ENCODE assay signal across 12 cellular contexts in the genomic region with DNA sequence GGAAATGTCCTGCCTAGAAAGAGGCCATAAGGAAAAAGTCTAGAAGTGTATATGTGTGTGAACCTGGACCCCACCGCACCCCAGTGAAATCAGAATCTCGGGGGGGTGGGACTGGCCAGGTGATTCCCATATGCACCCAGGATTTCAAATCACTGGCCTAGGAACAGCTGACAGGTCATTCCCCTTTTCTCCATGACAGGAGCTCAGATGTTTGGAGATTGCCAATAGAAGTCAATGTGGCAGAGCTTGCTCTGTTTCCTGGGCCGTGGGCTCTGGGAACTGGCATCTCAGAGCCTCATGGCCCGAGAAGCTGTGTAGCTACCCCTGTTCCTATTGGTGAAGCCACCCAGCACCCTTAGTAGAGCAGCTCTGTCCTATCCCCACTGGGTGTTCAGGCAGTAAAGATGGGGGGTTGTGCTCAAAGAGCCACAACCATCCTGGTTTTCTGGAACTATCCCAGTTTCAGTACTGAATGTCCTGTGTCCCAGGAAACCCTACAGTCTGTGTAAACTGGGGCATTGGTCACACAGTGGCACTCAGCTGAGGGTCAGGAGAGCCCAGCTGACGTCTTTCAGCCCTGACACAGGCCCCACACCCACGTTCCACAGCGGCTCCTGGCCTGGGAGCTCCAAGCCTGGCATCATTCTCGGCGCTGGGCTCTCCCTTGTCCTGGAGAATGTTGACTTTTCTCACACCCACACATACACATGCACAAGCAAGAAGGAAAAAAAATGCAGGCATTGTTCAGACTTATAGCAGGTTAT. TPM values are rescaled to one million over a fixed set of nuclear protein-coding genes. Genes with fewer than 3 reads are reported as not detected.
DNase-seq lines count a peak whose midpoint lies in the region; ATAC-seq, FAIRE-seq and TF ChIP-seq lines count a peak whose summit lies in the region.
"Had no signal": no experiment of that assay in that cellular context is flagged by ENCODE, and none has a peak within 500 bp of the region (broad histone marks: within the 10 kb centered on the region; RNA-seq: fewer than 3 reads in every experiment).

No MANE protein-coding gene starts in this region.

- no peaks in the 10 kb centered on the region for H3K27me3 ChIP-seq in pancreas

- H3K4me1 ChIP-seq in pancreas = peaks cover 0 to 9% (median 4%) of the 10 kb centered on the region in 3 donors

- no peaks in the 10 kb centered on the region for H3K36me3 Mint-ChIP-seq in activated T-helper 1 cell treated with anti-CD3 and anti-CD28 coated beads, Interleukin-12 subunit alpha, Interleukin-12 subunit beta, Interleukin-2, Interleukin-4 antibody, amounts not matched to agents 30 ng/mL and 10 ng/mL and 1 ng/mL, durations not matched to agents 14 hours and 24 hours and 36 hours (ENCODE audit: low read depth)
- H3K36me3 Mint-ChIP-seq in activated T-helper 17 cell treated with anti-CD3 and anti-CD28 coated beads, Interleukin-2, amount 50 U/mL, for 72 hours (ENCODE audit: low read depth) = no peaks in the 10 kb centered on the region
- H3K36me3 Mint-ChIP-seq in activated T-cell treated with anti-CD3 and anti-CD28 coated beads, Interleukin-2, amount 50 U/mL, for 4 hours (ENCODE audit: insufficient read depth) = no peaks in the 10 kb centered on the region
- H3K36me3 Mint-ChIP-seq: CD8-positive, alpha-beta memory T cell had no signal

- H3K27me3 Mint-ChIP-seq in activated T-helper 1 cell treated with anti-CD3 and anti-CD28 coated beads, Interleukin-12 subunit alpha, Interleukin-12 subunit beta, Interleukin-2, Interleukin-4 antibody, amounts not matched to agents 30 ng/mL and 10 ng/mL and 1 ng/mL, durations not matched to agents 14 hours and 24 hours and 36 hours (ENCODE audit: insufficient read depth) = no peaks in the 10 kb centered on the region
- peaks cover 7% of the 10 kb centered on the region for H3K27me3 Mint-ChIP-seq in activated T-helper 17 cell treated with anti-CD3 and anti-CD28 coated beads, Interleukin-2, amount 50 U/mL, for 72 hours
- H3K27me3 Mint-ChIP-seq in activated T-cell treated with anti-CD3 and anti-CD28 coated beads, Interleukin-2, amount 50 U/mL, for 4 hours (ENCODE audit: low read depth) = peaks cover 6% of the 10 kb centered on the region

- H3K4me3 ChIP-seq in fibroblast of villous mesenchyme (ENCODE audit: low read depth, low read length) (no peak overlapping the region), pancreas (no peak overlapping the region)

- H3K4me1 Mint-ChIP-seq in activated T-helper 1 cell treated with anti-CD3 and anti-CD28 coated beads, Interleukin-12 subunit alpha, Interleukin-12 subunit beta, Interleukin-2, Interleukin-4 antibody, amounts not matched to agents 30 ng/mL and 10 ng/mL and 1 ng/mL, durations not matched to agents 14 hours and 24 hours and 36 hours (ENCODE audit: low read depth) = peaks cover 70% of the 10 kb centered on the region
- H3K4me1 Mint-ChIP-seq in activated T-helper 17 cell treated with anti-CD3 and anti-CD28 coated beads, Interleukin-2, amount 50 U/mL, for 72 hours = peaks cover 4% of the 10 kb centered on the region
- H3K4me1 Mint-ChIP-seq in activated T-cell treated with anti-CD3 and anti-CD28 coated beads, Interleukin-2, amount 50 U/mL, for 4 hours (ENCODE audit: low read depth) = peaks cover 8% of the 10 kb centered on the region
- H3K4me1 Mint-ChIP-seq: CD8-positive, alpha-beta memory T cell had no signal

- FAIRE-seq in pancreas (lab: Jason Lieb, UNC) = no peak

- TF ChIP-seq CTCF in fibroblast of villous mesenchyme (IDR thresholded peaks at IDR 0.05; ENCODE audit: insufficient read depth, low read depth, low read length) (no peak), pancreas (IDR thresholded peaks at IDR 0.05) (no peak)

- peak overlapping the region; percentile 29 for H3K27ac Mint-ChIP-seq in activated T-helper 1 cell treated with anti-CD3 and anti-CD28 coated beads, Interleukin-12 subunit alpha, Interleukin-12 subunit beta, Interleukin-2, Interleukin-4 antibody, amounts not matched to agents 30 ng/mL and 10 ng/mL and 1 ng/mL, durations not matched to agents 14 hours and 24 hours and 36 hours
- H3K27ac Mint-ChIP-seq in activated T-helper 17 cell treated with anti-CD3 and anti-CD28 coated beads, Interleukin-2, amount 50 U/mL, for 72 hours = no peak overlapping the region
- H3K27ac Mint-ChIP-seq: CD8-positive, alpha-beta memory T cell had no signal

- no peaks in the 10 kb centered on the region for H3K9me3 Mint-ChIP-seq in activated T-helper 1 cell treated with anti-CD3 and anti-CD28 coated beads, Interleukin-12 subunit alpha, Interleukin-12 subunit beta, Interleukin-2, Interleukin-4 antibody, amounts not matched to agents 30 ng/mL and 10 ng/mL and 1 ng/mL, durations not matched to agents 14 hours and 24 hours and 36 hours
- H3K9me3 Mint-ChIP-seq in activated T-helper 17 cell treated with anti-CD3 and anti-CD28 coated beads, Interleukin-2, amount 50 U/mL, for 72 hours = no peaks in the 10 kb centered on the region
- H3K9me3 Mint-ChIP-seq in activated T-cell treated with anti-CD3 and anti-CD28 coated beads, Interleukin-2, amount 50 U/mL, for 4 hours = no peaks in the 10 kb centered on the region
- H3K9me3 Mint-ChIP-seq: CD8-positive, alpha-beta memory T cell had no signal

- H3K36me3 ChIP-seq in pancreas = no peaks in the 10 kb centered on the region

- 51 to 56% methylated on average over 9 of the region's 9 CpGs for WGBS in pancreas, 2 donors

- H3K9me3 ChIP-seq in pancreas = no peaks in the 10 kb centered on the region

- ATAC-seq in pancreas (peak; percentile 73 to 86 (median 76)), HG03135 (IDR thresholded peaks at IDR 0.05; ENCODE audit: unreplicated experiment) (no peak)
- ATAC-seq in activated T-helper 17 cell treated with anti-CD3 and anti-CD28 coated beads, Interleukin-2, amount 50 U/mL, for 72 hours (replicated peaks) = no peak
- ATAC-seq in activated T-cell treated with anti-CD3 and anti-CD28 coated beads, Interleukin-2, amount 50 U/mL, for 4 hours = no peak

- H3K4me3 Mint-ChIP-seq in activated T-helper 1 cell treated with anti-CD3 and anti-CD28 coated beads, Interleukin-12 subunit alpha, Interleukin-12 subunit beta, Interleukin-2, Interleukin-4 antibody, amounts not matched to agents 30 ng/mL and 10 ng/mL and 1 ng/mL, durations not matched to agents 14 hours and 24 hours and 36 hours = no peak overlapping the region
- H3K4me3 Mint-ChIP-seq in activated T-helper 17 cell treated with anti-CD3 and anti-CD28 coated beads, Interleukin-2, amount 50 U/mL, for 72 hours = no peak overlapping the region
- H3K4me3 Mint-ChIP-seq in activated T-cell treated with anti-CD3 and anti-CD28 coated beads, Interleukin-2, amount 50 U/mL, for 4 hours = no peak overlapping the region
- H3K4me3 Mint-ChIP-seq: CD8-positive, alpha-beta memory T cell had no signal

- H3K27ac ChIP-seq in pancreas = peak overlapping the region in 3 of 4 donors; percentile 10 to 53 (median 37)

- DNase-seq in AG20443 (ENCODE audit: low spot score) = peak; percentile 43
- no peak for DNase-seq in activated T-helper 1 cell treated with anti-CD3 and anti-CD28 coated beads, Interleukin-12 subunit alpha, Interleukin-12 subunit beta, Interleukin-2, Interleukin-4 antibody, amounts not matched to agents 30 ng/mL and 10 ng/mL and 1 ng/mL, durations not matched to agents 14 hours and 24 hours and 36 hours (ENCODE audit: low spot score)
- peak; percentile 73 for DNase-seq in fibroblast of villous mesenchyme (ENCODE audit: low read depth)
- DNase-seq in pancreas = peak in 4 of 6 donors; percentile 28 to 78 (median 49)
- no peak for DNase-seq in occipital lobe (lab: John Stamatoyannopoulos, UW)
- DNase-seq in activated T-cell treated with anti-CD3 and anti-CD28 coated beads, Interleukin-2, amount 50 U/mL, for 4 hours = no peak
- DNase-seq: activated CD4-positive, alpha-beta T cell treated with anti-CD3 and anti-CD28 coated beads, Interleukin-2, amount 50 U/mL, for 4 hours; CD8-positive, alpha-beta memory T cell; effector CD8-positive, alpha-beta T cell; NCI-H1436 treated with DMSO at 0.1 percent for 48 hours had no signal

- intact Hi-C loops in activated T-helper 1 cell treated with anti-CD3 and anti-CD28 coated beads, Interleukin-12 subunit alpha, Interleukin-12 subunit beta, Interleukin-2, Interleukin-4 antibody, amounts not matched to agents 30 ng/mL and 10 ng/mL and 1 ng/mL, durations not matched to agents 14 hours and 24 hours and 36 hours (cut with micrococcal nuclease) = no loop called here
- intact Hi-C loops in pancreas (cut with DNase I) = no loop called here

RNA-seq across cellular contexts. Expression of a gene that starts 18.9 kb away (rescaled TPM):
- 141 and 152 TPM in 2 replicates for total RNA-seq in activated T-helper 1 cell treated with anti-CD3 and anti-CD28 coated beads, Interleukin-12 subunit alpha, Interleukin-12 subunit beta, Interleukin-2, Interleukin-4 antibody, amounts not matched to agents 30 ng/mL and 10 ng/mL and 1 ng/mL, durations not matched to agents 14 hours and 24 hours and 36 hours
- total RNA-seq in fibroblast of villous mesenchyme = not detected in 2 replicates
- 1 to 10 TPM in 1 of 6 donors, under 1 TPM in 2, not detected in 3; 0.75 to 1.3 (median 0.76) TPM for total RNA-seq in pancreas
- 1 to 10 TPM in 1 of 2 donors, under 1 TPM in 1; 0.28 to 1.3 TPM for polyA plus RNA-seq in pancreas
- 10 to 100 TPM; 10.6 to 32.4 TPM for total RNA-seq in activated T-helper 17 cell treated with anti-CD3 and anti-CD28 coated beads, Interleukin-2, amount 50 U/mL, for 72 hours
- total RNA-seq in occipital lobe = not detected
- total RNA-seq in activated T-cell treated with anti-CD3 and anti-CD28 coated beads, Interleukin-2, amount 50 U/mL, for 4 hours = 10 to 100 TPM in 2 of 3 donors, 1 to 10 TPM in 1; 4.3 to 26.5 (median 15.0) TPM

RNA-seq across cellular contexts. Expression of a gene that starts 40.8 kb away (rescaled TPM):
- total RNA-seq in activated T-helper 1 cell treated with anti-CD3 and anti-CD28 coated beads, Interleukin-12 subunit alpha, Interleukin-12 subunit beta, Interleukin-2, Interleukin-4 antibody, amounts not matched to agents 30 ng/mL and 10 ng/mL and 1 ng/mL, durations not matched to agents 14 hours and 24 hours and 36 hours = 0.29 and 0.47 TPM in 2 replicates
- 6.8 and 9.1 TPM in 2 replicates for total RNA-seq in fibroblast of villous mesenchyme
- 1 to 10 TPM; 1.7 to 4.3 (median 3.0) TPM for total RNA-seq in pancreas
- 10 to 100 TPM in 1 of 2 donors, 1 to 10 TPM in 1; 8.9 to 13.9 TPM for polyA plus RNA-seq in pancreas
- total RNA-seq in activated T-helper 17 cell treated with anti-CD3 and anti-CD28 coated beads, Interleukin-2, amount 50 U/mL, for 72 hours = not detected
- 3.0 TPM for total RNA-seq in occipital lobe
- total RNA-seq in activated T-cell treated with anti-CD3 and anti-CD28 coated beads, Interleukin-2, amount 50 U/mL, for 4 hours = not detected
- total RNA-seq: CD8-positive, alpha-beta memory T cell had no signal
- polyA plus RNA-seq: CD8-positive, alpha-beta memory T cell had no signal

RNA-seq across cellular contexts. Expression of a gene that starts 45.0 kb away (rescaled TPM):
- total RNA-seq in activated T-helper 1 cell treated with anti-CD3 and anti-CD28 coated beads, Interleukin-12 subunit alpha, Interleukin-12 subunit beta, Interleukin-2, Interleukin-4 antibody, amounts not matched to agents 30 ng/mL and 10 ng/mL and 1 ng/mL, durations not matched to agents 14 hours and 24 hours and 36 hours = not detected in 2 replicates
- total RNA-seq in fibroblast of villous mesenchyme = not detected in 2 replicates
- total RNA-seq in pancreas = 10 to 100 TPM in 1 of 6 donors, under 1 TPM in 1, not detected in 4; 0.14 to 21.6 TPM
- polyA plus RNA-seq in pancreas = 1 to 10 TPM in 1 of 2 donors, under 1 TPM in 1; 0.95 to 3.1 TPM
- total RNA-seq in activated T-helper 17 cell treated with anti-CD3 and anti-CD28 coated beads, Interleukin-2, amount 50 U/mL, for 72 hours = not detected
- 0.16 TPM for total RNA-seq in occipital lobe
- total RNA-seq in activated T-cell treated with anti-CD3 and anti-CD28 coated beads, Interleukin-2, amount 50 U/mL, for 4 hours = 1 to 10 TPM; 3.8 to 5.7 (median 5.0) TPM
- total RNA-seq: CD8-positive, alpha-beta memory T cell had no signal
- polyA plus RNA-seq: CD8-positive, alpha-beta memory T cell had no signal

Comparison
In these comparisons a context has a peak if more than half of its experiments do, and no peak if none do; other contexts are left out.
1. DNase-seq: peak in AG20443 (single experiment), fibroblast of villous mesenchyme (single experiment) and pancreas (4 of 6); none in activated T-helper 1 cell treated with anti-CD3 and anti-CD28 coated beads, Interleukin-12 subunit alpha, Interleukin-12 subunit beta, Interleukin-2, Interleukin-4 antibody, amounts not matched to agents 30 ng/mL and 10 ng/mL and 1 ng/mL, durations not matched to agents 14 hours and 24 hours and 36 hours (single experiment), occipital lobe (single experiment) and activated T-cell treated with anti-CD3 and anti-CD28 coated beads, Interleukin-2, amount 50 U/mL, for 4 hours (single experiment).
2. ATAC-seq: peak in pancreas (4 of 4); none in HG03135 (single experiment), activated T-helper 17 cell treated with anti-CD3 and anti-CD28 coated beads, Interleukin-2, amount 50 U/mL, for 72 hours (single experiment) and activated T-cell treated with anti-CD3 and anti-CD28 coated beads, Interleukin-2, amount 50 U/mL, for 4 hours (0 of 2).